ENCODE assay signal across 1 cellular context in the genomic region with DNA sequence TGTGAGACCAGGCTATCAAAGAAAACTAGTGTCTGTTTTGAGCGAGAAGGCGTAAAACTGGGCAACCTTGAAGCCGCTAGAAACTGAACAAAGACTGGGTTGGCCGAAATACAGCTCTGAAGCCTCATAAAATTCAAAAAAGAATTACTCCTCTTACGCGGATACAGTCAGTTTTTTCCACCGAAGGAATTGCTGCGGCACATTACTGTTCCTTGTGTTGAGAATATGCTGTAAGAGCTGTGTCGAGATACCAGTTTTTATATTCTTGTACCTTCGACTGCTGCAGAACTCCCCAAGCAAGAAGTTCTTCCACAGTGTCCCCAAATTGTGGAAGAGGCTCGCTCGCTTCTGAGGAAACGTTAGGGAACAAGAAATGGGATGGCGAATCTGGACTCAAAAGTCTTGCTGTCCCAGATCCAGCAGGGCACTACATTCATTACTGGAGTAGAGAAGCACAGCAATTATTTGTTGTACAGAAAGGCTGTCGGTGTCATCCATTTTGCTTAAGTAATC.
TF ChIP-seq lines count a peak whose summit lies in the region.

No MANE protein-coding gene starts in this region.

TF ChIP-seq in HEK293, 187 proteins besides CTCF, POLR2A, EP300 and RAD21 (continued from another document):
- TF ChIP-seq, protein P1, sequence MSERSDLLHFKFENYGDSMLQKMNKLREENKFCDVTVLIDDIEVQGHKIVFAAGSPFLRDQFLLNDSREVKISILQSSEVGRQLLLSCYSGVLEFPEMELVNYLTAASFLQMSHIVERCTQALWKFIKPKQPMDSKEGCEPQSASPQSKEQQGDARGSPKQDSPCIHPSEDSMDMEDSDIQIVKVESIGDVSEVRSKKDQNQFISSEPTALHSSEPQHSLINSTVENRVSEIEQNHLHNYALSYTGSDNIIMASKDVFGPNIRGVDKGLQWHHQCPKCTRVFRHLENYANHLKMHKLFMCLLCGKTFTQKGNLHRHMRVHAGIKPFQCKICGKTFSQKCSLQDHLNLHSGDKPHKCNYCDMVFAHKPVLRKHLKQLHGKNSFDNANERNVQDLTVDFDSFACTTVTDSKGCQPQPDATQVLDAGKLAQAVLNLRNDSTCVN (tag by site-specific recombination; optimal IDR thresholded peaks at IDR 0.05), result peak; percentile 1
